ENCODE assay signal across 15 cellular contexts in the genomic region with DNA sequence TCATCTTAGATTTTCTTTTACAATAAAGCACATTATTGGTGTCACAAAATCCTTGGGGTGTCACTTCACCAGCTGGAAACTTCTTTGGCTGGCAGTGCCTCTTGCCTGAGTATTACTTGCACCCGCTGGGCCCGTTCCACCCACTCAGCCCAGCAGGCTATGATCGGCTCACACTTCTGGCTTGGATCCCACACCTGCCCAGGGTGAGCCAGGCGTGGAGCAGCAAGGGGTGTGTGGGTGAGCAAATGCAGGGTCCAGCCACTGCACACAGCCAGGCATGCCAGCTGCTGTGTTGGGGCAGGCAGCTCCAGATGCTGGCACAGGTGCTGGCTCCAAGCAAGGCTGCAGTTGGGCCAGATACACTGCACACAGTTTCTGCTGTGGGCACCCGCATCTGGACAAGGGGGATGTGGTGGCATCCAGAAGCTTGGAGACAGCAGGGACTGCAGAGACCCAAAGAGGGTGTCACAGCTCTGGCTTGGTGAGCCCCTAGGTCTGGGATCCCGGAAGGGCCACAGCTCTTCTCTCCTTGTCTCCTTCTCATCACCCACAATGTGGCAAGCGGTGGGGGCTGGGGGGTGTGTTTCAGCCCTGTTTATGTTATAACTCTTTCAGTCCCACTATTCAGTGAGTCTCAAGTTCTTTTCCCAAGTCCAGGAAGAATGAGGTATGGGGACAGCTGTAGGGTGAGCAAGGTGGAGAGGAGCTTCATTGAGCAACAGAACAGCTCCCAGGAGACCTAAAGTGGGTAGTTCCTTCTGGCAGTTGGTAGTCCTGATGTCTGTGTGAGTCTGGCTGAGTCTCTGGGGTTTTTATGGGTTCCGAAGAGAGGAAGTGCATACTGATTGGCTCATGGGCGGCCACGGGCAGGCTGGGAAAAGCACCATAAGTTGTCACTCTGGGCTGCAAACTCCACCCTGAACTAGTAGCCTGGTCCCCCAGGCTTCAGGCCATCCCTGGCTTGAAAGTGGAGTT.
DNase-seq lines count a peak whose midpoint lies in the region; ATAC-seq lines count a peak whose summit lies in the region.
"Had no signal": no experiment of that assay in that cellular context is flagged by ENCODE, and none has a peak within 500 bp of the region (broad histone marks: within the 10 kb centered on the region; RNA-seq: fewer than 3 reads in every experiment).

No MANE protein-coding gene starts in this region.

- no peaks in the 10 kb centered on the region for H3K36me3 ChIP-seq in BLaER1 treated with 17β-estradiol and CSF1 and Interleukin-3, amounts not matched to agents 10 nM and 100 nM
- H3K36me3 ChIP-seq: lower lobe of right lung had no signal

- peaks cover 2 to 38% (median 19%) of the 10 kb centered on the region in 11 experiments; a peak in 19 of 22 replicates for H3K9me3 ChIP-seq in BLaER1 treated with 17β-estradiol and CSF1 and Interleukin-3, amounts not matched to agents 10 nM and 100 nM (replicated peaks in 1 of 11)
- H3K9me3 ChIP-seq: body of pancreas, lower lobe of right lung, SK-N-SH had no signal

- peak overlapping the region in 7 of 11 experiments; percentile 17 to 71 (median 49); a peak in 10 of 22 replicates for H3K9ac ChIP-seq in BLaER1 treated with 17β-estradiol and CSF1 and Interleukin-3, amounts not matched to agents 10 nM and 100 nM
- H3K9ac ChIP-seq: SK-N-SH had no signal

- peak; percentile 38 for ATAC-seq in GM18909 (IDR thresholded peaks at IDR 0.05; ENCODE audit: poor library complexity, unreplicated experiment)
- no peak for ATAC-seq in HG03280 (IDR thresholded peaks at IDR 0.05; ENCODE audit: unreplicated experiment)
- no peak for ATAC-seq in HG03095 (IDR thresholded peaks at IDR 0.05; ENCODE audit: unreplicated experiment)
- ATAC-seq: body of pancreas had no signal

- H3K27me3 ChIP-seq in BLaER1 treated with 17β-estradiol and CSF1 and Interleukin-3, amounts not matched to agents 10 nM and 100 nM: peaks cover 0 to 15% (median 0%) of the 10 kb centered on the region in 11 experiments; a peak in 3 of 22 replicates
- H3K27me3 ChIP-seq: body of pancreas had no signal

- peak overlapping the region in 5 of 10 experiments; percentile 18 to 44 (median 28); a peak in 5 of 20 replicates for H3K4me3 ChIP-seq in BLaER1 treated with 17β-estradiol and CSF1 and Interleukin-3, amounts not matched to agents 10 nM and 100 nM
- H3K4me3 ChIP-seq: body of pancreas, lower lobe of right lung had no signal

- H3K4me1 ChIP-seq in BLaER1 treated with 17β-estradiol and CSF1 and Interleukin-3, amounts not matched to agents 10 nM and 100 nM: peaks cover 60 to 88% (median 73%) of the 10 kb centered on the region in 10 experiments
- H3K4me1 ChIP-seq: body of pancreas, lower lobe of right lung had no signal

- H3K4me2 ChIP-seq in BLaER1 treated with 17β-estradiol and CSF1 and Interleukin-3, amounts not matched to agents 10 nM and 100 nM: peak overlapping the region; percentile 49 to 85 (median 75)
- H3K4me2 ChIP-seq: SK-N-SH had no signal

- DNase-seq in NCI-H1092 (lab: John Stamatoyannopoulos, UW) (peak; percentile 19), iPS-NIHi11 (ENCODE audit: low spot score) (peak; percentile 14), AG20443 (ENCODE audit: low spot score) (no peak), KG1 (lab: John Stamatoyannopoulos, UW) (no peak)
- DNase-seq: activated CD4-positive, alpha-beta T cell treated with anti-CD3 and anti-CD28 coated beads for 4 hours; body of pancreas; CD4-positive, CD25-positive, alpha-beta regulatory T cell; endodermal cell; lower lobe of right lung; occipital lobe; SK-N-SH had no signal

- peak overlapping the region in 9 of 11 experiments; percentile 21 to 89 (median 83); a peak in 17 of 22 replicates for H3K27ac ChIP-seq in BLaER1 treated with 17β-estradiol and CSF1 and Interleukin-3, amounts not matched to agents 10 nM and 100 nM
- H3K27ac ChIP-seq: body of pancreas, lower lobe of right lung had no signal

- peaks cover 0 to 7% (median 0%) of the 10 kb centered on the region in 11 experiments; a peak in 2 of 22 replicates for H4K20me1 ChIP-seq in BLaER1 treated with 17β-estradiol and CSF1 and Interleukin-3, amounts not matched to agents 10 nM and 100 nM

Comparison
In these comparisons a context has a peak if more than half of its experiments do, and no peak if none do; other contexts are left out.
1. DNase-seq: peak in NCI-H1092 (single experiment) and iPS-NIHi11 (single experiment); none in AG20443 (single experiment) and KG1 (single experiment).